ENCODE assay signal across 12 cellular contexts in the genomic region with DNA sequence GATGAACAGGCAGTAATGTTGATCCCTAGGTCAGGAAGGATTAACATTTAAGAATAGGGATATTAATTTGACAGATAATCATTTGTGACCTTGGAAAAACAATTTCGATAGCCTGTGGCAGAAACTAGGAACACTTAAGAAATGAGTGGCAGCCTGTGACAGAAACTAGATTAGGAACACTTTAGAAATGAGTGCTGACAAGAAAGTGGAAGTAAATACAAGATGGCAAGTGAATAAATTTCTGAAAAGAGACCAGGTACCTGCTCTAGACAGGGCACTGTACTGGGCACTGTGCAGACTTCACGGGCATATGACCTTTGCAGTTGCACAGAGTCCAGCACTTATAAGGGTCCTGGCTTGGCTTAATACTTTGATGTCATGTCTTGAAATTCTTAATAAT. TPM values are rescaled to one million over a fixed set of nuclear protein-coding genes. Genes with fewer than 3 reads are reported as not detected.
DNase-seq lines count a peak whose midpoint lies in the region; ATAC-seq and TF ChIP-seq lines count a peak whose summit lies in the region.
"Had no signal": no experiment of that assay in that cellular context is flagged by ENCODE, and none has a peak within 500 bp of the region (broad histone marks: within the 10 kb centered on the region; RNA-seq: fewer than 3 reads in every experiment).

No MANE protein-coding gene starts in this region.

- no peaks in the 10 kb centered on the region for H3K9me3 ChIP-seq in OCI-LY3 (ENCODE audit: insufficient read depth, low read length)
- H3K9me3 ChIP-seq: left ventricle myocardium inferior, upper lobe of right lung had no signal

- H3K27me3 ChIP-seq in OCI-LY3 (ENCODE audit: low read depth, low read length): no peaks in the 10 kb centered on the region
- H3K27me3 ChIP-seq: upper lobe of right lung had no signal

- H3K4me3 ChIP-seq in OCI-LY3 (ENCODE audit: low read length): peak overlapping the region; percentile 58
- H3K4me3 ChIP-seq: left ventricle myocardium inferior, upper lobe of right lung had no signal

- no peaks in the 10 kb centered on the region for H4K20me1 ChIP-seq in OCI-LY3 (ENCODE audit: insufficient read depth, low read length)

- no peak for TF ChIP-seq CTCF in OCI-LY3 (IDR thresholded peaks at IDR 0.05; ENCODE audit: low read depth, low read length)

- DNase-seq in NCI-H187 treated with DMSO at 0.1 percent for 48 hours (lab: John Stamatoyannopoulos, UW): no peak
- DNase-seq in SHP77 treated with DMSO at 0.1 percent for 48 hours (lab: John Stamatoyannopoulos, UW): no peak
- DNase-seq in A172 (ENCODE audit: low spot score): no peak
- DNase-seq in HuH-7 (ENCODE audit: low spot score): no peak
- DNase-seq: foreskin fibroblast, left ventricle myocardium inferior, upper lobe of right lung had no signal

- peak overlapping the region; percentile 79 for H3K4me2 ChIP-seq in OCI-LY3 (ENCODE audit: low read length)

- peaks cover 30% of the 10 kb centered on the region for H3K4me1 ChIP-seq in OCI-LY3 (ENCODE audit: low read length)

- peak; percentile 65 for ATAC-seq in GM18508 (IDR thresholded peaks at IDR 0.05; ENCODE audit: insufficient read depth, unreplicated experiment)
- peak; percentile 60 for ATAC-seq in GM19438 (IDR thresholded peaks at IDR 0.05; ENCODE audit: low read depth, unreplicated experiment)
- ATAC-seq in HG02938 (IDR thresholded peaks at IDR 0.05; ENCODE audit: unreplicated experiment): peak; percentile 66
- ATAC-seq: upper lobe of right lung had no signal

- peaks cover 4% of the 10 kb centered on the region for H3K36me3 ChIP-seq in OCI-LY3 (replicated peaks; ENCODE audit: low read depth, low read length)
- H3K36me3 ChIP-seq: left ventricle myocardium inferior, upper lobe of right lung had no signal

- peaks cover 17% of the 10 kb centered on the region for H3K79me2 ChIP-seq in OCI-LY3 (ENCODE audit: low read length)

- no peak overlapping the region for H2AFZ ChIP-seq in OCI-LY3 (ENCODE audit: low read depth, low read length)
- H2AFZ ChIP-seq: parathyroid adenoma had no signal

- H3K9ac ChIP-seq in OCI-LY3 (ENCODE audit: low read length): peak overlapping the region; percentile 12; the same call in 1 of the 2 replicates
- H3K9ac ChIP-seq: parathyroid adenoma had no signal

- H3K27ac ChIP-seq in OCI-LY3 (ENCODE audit: low read length): peak overlapping the region; percentile 60
- H3K27ac ChIP-seq: left ventricle myocardium inferior, parathyroid adenoma, upper lobe of right lung had no signal

RNA-seq across cellular contexts. Expression of a gene that starts 5.5 kb away (rescaled TPM):
- total RNA-seq in A172 (2014; rRNA removed; shearing (Covaris generic)): 37.8 and 41.3 TPM in 2 replicates

RNA-seq across cellular contexts. Expression of a gene that starts 57.4 kb away (rescaled TPM):
- 47.1 and 51.1 TPM in 2 replicates for total RNA-seq in A172 (2014; rRNA removed; shearing (Covaris generic))
